In the genomic region with DNA sequence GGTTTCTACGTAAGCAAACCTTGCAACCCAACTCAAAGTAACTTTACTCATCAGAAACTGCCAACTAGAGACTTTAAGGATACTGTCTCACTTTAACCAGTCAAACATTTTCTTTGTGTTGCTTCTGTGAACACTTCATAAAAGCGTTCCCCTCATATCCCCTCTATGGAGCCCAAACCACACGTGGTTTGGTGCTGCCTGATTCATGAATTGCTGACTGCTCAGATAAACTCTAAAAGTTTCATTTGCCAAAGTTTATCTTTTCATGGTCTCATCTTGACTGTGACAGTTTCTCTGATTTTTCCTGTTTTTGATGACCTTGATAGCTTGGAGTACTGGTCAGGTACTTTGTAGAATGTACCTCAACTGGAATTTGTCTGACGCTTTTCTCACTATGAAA, we compare ENCODE assay signal across 8 cellular contexts.
"Had no signal": no experiment of that assay in that cellular context is flagged by ENCODE, and none has a peak within 500 bp of the region (broad histone marks: within the 10 kb centered on the region; RNA-seq: fewer than 3 reads in every experiment).

No MANE protein-coding gene starts in this region.

- DNase-seq: GDM1, GF-D8 had no signal

- H3K4me3 ChIP-seq: GM12878 had no signal

- FAIRE-seq: G401.6, GM12878, GM12891, GM12892, GM18507, GM19239 had no signal

- ATAC-seq: GM12878 had no signal
